Comparison of ENCODE assay signal across 17 cellular contexts in the genomic region with DNA sequence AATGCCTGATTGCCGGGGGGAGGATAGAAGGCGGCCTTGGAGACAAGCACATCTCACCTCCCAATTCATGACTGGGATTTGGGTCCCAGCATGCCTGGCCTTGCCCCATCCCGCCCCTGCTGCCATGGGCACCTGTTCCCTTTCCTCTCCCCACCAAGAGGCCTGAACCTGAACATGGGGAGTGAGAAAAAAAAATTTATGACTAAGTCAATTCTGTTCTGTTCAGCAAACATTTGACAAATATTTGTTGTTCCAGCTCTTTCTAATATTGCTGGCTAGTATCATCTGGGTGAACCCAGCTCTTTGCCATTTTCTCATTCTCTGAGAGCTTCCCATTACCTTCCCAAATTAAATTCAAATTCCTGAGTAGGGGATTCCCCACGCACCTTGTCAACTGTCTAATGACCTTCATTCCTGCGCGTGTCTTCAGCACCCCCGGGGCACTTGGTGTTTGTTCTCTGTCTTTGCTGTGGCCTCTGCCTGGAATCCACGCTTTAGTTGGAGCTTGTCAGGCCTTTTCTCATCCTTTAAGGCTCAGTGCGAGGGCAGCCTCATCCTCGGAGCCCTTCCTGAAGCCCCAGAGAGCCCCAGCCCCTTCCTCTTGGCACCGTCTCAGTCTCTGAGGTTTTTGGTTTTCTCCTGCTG. TPM values are rescaled to one million over a fixed set of nuclear protein-coding genes. Genes with fewer than 3 reads are reported as not detected.
DNase-seq lines count a peak whose midpoint lies in the region; ATAC-seq and TF ChIP-seq lines count a peak whose summit lies in the region.
"Had no signal": no experiment of that assay in that cellular context is flagged by ENCODE, and none has a peak within 500 bp of the region (broad histone marks: within the 10 kb centered on the region; RNA-seq: fewer than 3 reads in every experiment).

No MANE protein-coding gene starts in this region.

- WGBS in esophagus, 2 donors, result 33 to 41% methylated on average over 11 of the region's 11 CpGs

- TF ChIP-seq CTCF in C4-2B (conservative IDR thresholded peaks at IDR 0.05), result no peak
- TF ChIP-seq CTCF in RWPE2 (IDR thresholded peaks at IDR 0.05; ENCODE audit: poor library complexity, severe bottlenecking), result no peak
- TF ChIP-seq CTCF in nephron progenitor cell (IDR thresholded peaks at IDR 0.05), result no peak

- no peaks in the 10 kb centered on the region for H3K9me3 Mint-ChIP-seq in nephron progenitor cell
- H3K9me3 Mint-ChIP-seq: activated naive CD4-positive, alpha-beta T cell treated with anti-CD3 and anti-CD28 coated beads for 36 hours; central memory CD8-positive, alpha-beta T cell had no signal

- peaks cover 4% of the 10 kb centered on the region for H3K27me3 Mint-ChIP-seq in nephron progenitor cell (ENCODE audit: low read depth, poor library complexity)

- no peak overlapping the region for H3K4me3 Mint-ChIP-seq in nephron progenitor cell
- H3K4me3 Mint-ChIP-seq: activated CD8-positive, alpha-beta memory T cell treated with anti-CD3 and anti-CD28 coated beads, Interleukin-2, amount 10 ng/mL, durations not matched to agents 7 days and 5 days; activated naive CD4-positive, alpha-beta T cell treated with anti-CD3 and anti-CD28 coated beads for 36 hours; central memory CD8-positive, alpha-beta T cell had no signal

- H3K27ac ChIP-seq in C4-2B, result peak overlapping the region; percentile 43
- peak overlapping the region; percentile 53 for H3K27ac ChIP-seq in RWPE2 (ENCODE audit: poor library complexity, severe bottlenecking)
- peak overlapping the region; percentile 4 to 79 for H3K27ac ChIP-seq in esophagus (ENCODE audit: low read depth in 2 of 2, low read length in 1 of 2)
- H3K27ac ChIP-seq: SJSA1 had no signal

- H3K27me3 ChIP-seq in RWPE2 (ENCODE audit: insufficient read depth, poor library complexity, severe bottlenecking), result no peaks in the 10 kb centered on the region
- H3K27me3 ChIP-seq in esophagus (ENCODE audit: control insufficient read depth in 1 of 2, insufficient read depth in 2 of 2, low read length in 2 of 2), result no peaks in the 10 kb centered on the region
- H3K27me3 ChIP-seq: SJSA1 had no signal

- H3K9me3 ChIP-seq in RWPE2 (ENCODE audit: severe bottlenecking) (no peaks in the 10 kb centered on the region), esophagus (ENCODE audit: control insufficient read depth in 2 of 2, insufficient read depth in 1 of 2, low read depth in 1 of 2, low read length in 1 of 2) (no peaks in the 10 kb centered on the region)
- H3K9me3 ChIP-seq: SJSA1 had no signal

- DNase-seq in RWPE2 (ENCODE audit: low spot score) (no peak), nephron progenitor cell (no peak), inferior parietal cortex (ENCODE audit: extremely low spot score) (no peak), NCI-H2107 treated with DMSO at 0.1 percent for 48 hours (lab: John Stamatoyannopoulos, UW; ENCODE audit: unreplicated experiment) (no peak), foreskin melanocyte (no peak)
- DNase-seq: activated CD8-positive, alpha-beta memory T cell treated with anti-CD3 and anti-CD28 coated beads, Interleukin-2, amount 10 ng/mL, durations not matched to agents 7 days and 5 days; activated naive CD4-positive, alpha-beta T cell treated with anti-CD3 and anti-CD28 coated beads for 36 hours; DND-41; KG1; NCI-H187; NCI-H82 had no signal

- peaks cover 78% of the 10 kb centered on the region for H3K4me1 Mint-ChIP-seq in nephron progenitor cell
- H3K4me1 Mint-ChIP-seq: central memory CD8-positive, alpha-beta T cell had no signal

- peak overlapping the region; percentile 64 for H3K27ac Mint-ChIP-seq in nephron progenitor cell
- H3K27ac Mint-ChIP-seq: activated CD8-positive, alpha-beta memory T cell treated with anti-CD3 and anti-CD28 coated beads, Interleukin-2, amount 10 ng/mL, durations not matched to agents 7 days and 5 days; activated naive CD4-positive, alpha-beta T cell treated with anti-CD3 and anti-CD28 coated beads for 36 hours had no signal

- H3K36me3 Mint-ChIP-seq in nephron progenitor cell (ENCODE audit: low read depth), result peaks cover 14% of the 10 kb centered on the region
- H3K36me3 Mint-ChIP-seq: activated CD8-positive, alpha-beta memory T cell treated with anti-CD3 and anti-CD28 coated beads, Interleukin-2, amount 10 ng/mL, durations not matched to agents 7 days and 5 days had no signal

- H3K4me3 ChIP-seq in RWPE2 (ENCODE audit: severe bottlenecking) (no peak overlapping the region), esophagus (ENCODE audit: low read depth in 1 of 2, low read length in 2 of 2) (no peak overlapping the region)
- H3K4me3 ChIP-seq: GM12878, SJSA1 had no signal

- no peaks in the 10 kb centered on the region for H3K36me3 ChIP-seq in RWPE2 (ENCODE audit: low read depth)
- peaks cover 0 to 6% of the 10 kb centered on the region in 2 donors for H3K36me3 ChIP-seq in esophagus (ENCODE audit: control insufficient read depth in 2 of 2, insufficient read depth in 2 of 2, low read length in 1 of 2)
- H3K36me3 ChIP-seq: SJSA1 had no signal

- peak; percentile 44 for ATAC-seq in RWPE2 (ENCODE audit: low read depth)
- ATAC-seq in HG03139 (IDR thresholded peaks at IDR 0.05; ENCODE audit: unreplicated experiment), result no peak

- H3K4me1 ChIP-seq in RWPE2 (ENCODE audit: insufficient read depth, poor library complexity, severe bottlenecking) (peaks cover 26% of the 10 kb centered on the region), esophagus (ENCODE audit: control insufficient read depth in 2 of 2, insufficient read depth in 2 of 2, low read length in 1 of 2) (peaks cover 5 to 8% of the 10 kb centered on the region in 2 donors)

RNA-seq across cellular contexts. Expression of gene ARHGEF10L, which starts 42.7 kb away (rescaled TPM):
- 10 to 100 TPM; 39.1 to 64.4 TPM for polyA plus RNA-seq in esophagus
